In genomic region chr16:87489434-87490045, GRCh38 we compare ENCODE assay signal across 9 cellular contexts. TPM values are rescaled to one million over a fixed set of nuclear protein-coding genes. Genes with fewer than 3 reads are reported as not detected.
DNase-seq lines count a peak whose midpoint lies in the region; ATAC-seq and TF ChIP-seq lines count a peak whose summit lies in the region.
"Had no signal": no experiment of that assay in that cellular context is flagged by ENCODE, and none has a peak within 500 bp of the region (broad histone marks: within the 10 kb centered on the region; RNA-seq: fewer than 3 reads in every experiment).

No MANE protein-coding gene starts in this region.

- H3K9me3 ChIP-seq in IMR-90 (ENCODE audit: control insufficient read depth, insufficient read depth, low read length): no peaks in the 10 kb centered on the region

- H3K27ac Mint-ChIP-seq in dendritic cell treated with granulocyte-macrophage colony-stimulating factor and Interleukin-4, amounts not matched to agents 40 ng/mL and 50 ng/mL, for 4 days: no peak overlapping the region
- peak overlapping the region in 1 of 2 donors; percentile 30 for H3K27ac Mint-ChIP-seq in natural killer cell treated with Interleukin-12 subunit alpha and Interleukin-12 subunit beta and Interleukin-15 and Interleukin-18, amount 100 ng/mL, for 72 hours

- H3K27me3 Mint-ChIP-seq in dendritic cell treated with granulocyte-macrophage colony-stimulating factor and Interleukin-4, amounts not matched to agents 40 ng/mL and 50 ng/mL, for 4 days: peaks cover 30% of the 10 kb centered on the region
- no peaks in the 10 kb centered on the region for H3K27me3 Mint-ChIP-seq in natural killer cell treated with Interleukin-12 subunit alpha and Interleukin-12 subunit beta and Interleukin-15 and Interleukin-18, amount 100 ng/mL, for 72 hours

- peaks cover 66% of the 10 kb centered on the region for H4K20me1 ChIP-seq in IMR-90 (ENCODE audit: insufficient read depth, low read length)

- H3K36me3 ChIP-seq in IMR-90 (ENCODE audit: control insufficient read depth, insufficient read depth, low read length): peaks cover 6% of the 10 kb centered on the region; the same call in 1 of the 2 replicates

- BruUV-seq in IMR-90 (replicated peaks; lab: Mats Ljungman, UMichigan): TSS peak; percentile 33

- no peak overlapping the region for H3K4ac ChIP-seq in IMR-90 (ENCODE audit: low read depth, low read length)

- H3K27ac ChIP-seq in IMR-90 (ENCODE audit: insufficient read depth, low read length): no peak overlapping the region

- in situ Hi-C loops in IMR-90 (cut with MboI; ENCODE audit: low sequenced_read_pairs): no loop called here

- H3K9ac ChIP-seq in IMR-90 (ENCODE audit: low read depth, low read length): peak overlapping the region; percentile 31; the same call in 1 of the 2 replicates

- ATAC-seq in IMR-90 (ENCODE audit: low read depth) (no peak), GM21825 (IDR thresholded peaks at IDR 0.05; ENCODE audit: unreplicated experiment) (no peak), HG02678 (IDR thresholded peaks at IDR 0.05; ENCODE audit: unreplicated experiment) (no peak)
- no peak for ATAC-seq in natural killer cell treated with Interleukin-12 subunit alpha and Interleukin-12 subunit beta and Interleukin-15 and Interleukin-18, amount 100 ng/mL, for 72 hours

- TF ChIP-seq CTCF in AG09309 (IDR thresholded peaks at IDR 0.05; ENCODE audit: control insufficient read depth, insufficient read depth, low read depth, low read length, missing control alignments): no peak
- no peak for TF ChIP-seq CTCF in IMR-90 (conservative IDR thresholded peaks at IDR 0.05; ENCODE audit: low read depth, low read length)

- H3K36me3 Mint-ChIP-seq in dendritic cell treated with granulocyte-macrophage colony-stimulating factor and Interleukin-4, amounts not matched to agents 40 ng/mL and 50 ng/mL, for 4 days (ENCODE audit: low read depth): peaks cover 20% of the 10 kb centered on the region
- H3K36me3 Mint-ChIP-seq in natural killer cell treated with Interleukin-12 subunit alpha and Interleukin-12 subunit beta and Interleukin-15 and Interleukin-18, amount 100 ng/mL, for 72 hours: no peaks in the 10 kb centered on the region

- H3K9me3 Mint-ChIP-seq in dendritic cell treated with granulocyte-macrophage colony-stimulating factor and Interleukin-4, amounts not matched to agents 40 ng/mL and 50 ng/mL, for 4 days: no peaks in the 10 kb centered on the region
- H3K9me3 Mint-ChIP-seq in natural killer cell treated with Interleukin-12 subunit alpha and Interleukin-12 subunit beta and Interleukin-15 and Interleukin-18, amount 100 ng/mL, for 72 hours: no peaks in the 10 kb centered on the region

- H3K4me1 Mint-ChIP-seq in dendritic cell treated with granulocyte-macrophage colony-stimulating factor and Interleukin-4, amounts not matched to agents 40 ng/mL and 50 ng/mL, for 4 days (ENCODE audit: low read depth): peaks cover 64% of the 10 kb centered on the region
- peaks cover 58 to 70% of the 10 kb centered on the region in 2 donors for H3K4me1 Mint-ChIP-seq in natural killer cell treated with Interleukin-12 subunit alpha and Interleukin-12 subunit beta and Interleukin-15 and Interleukin-18, amount 100 ng/mL, for 72 hours (ENCODE audit: low read depth in 2 of 2)

- H3K56ac ChIP-seq in IMR-90 (ENCODE audit: extremely low read depth, insufficient read depth, low read length): no peak overlapping the region

- POLR2A ChIA-PET in IMR-90 (lab: Charles Lee; ENCODE audit: unreplicated experiment): no interaction called here

- no peak overlapping the region for H2BK5ac ChIP-seq in IMR-90 (ENCODE audit: low read depth, low read length, poor library complexity, severe bottlenecking)

- no peak for DNase-seq in AG09309 (ENCODE audit: low read depth)
- DNase-seq in IMR-90: no peak
- no peak for DNase-seq in natural killer cell treated with Interleukin-12 subunit alpha and Interleukin-12 subunit beta and Interleukin-15 and Interleukin-18, amount 100 ng/mL, for 72 hours (ENCODE audit: low spot score)
- DNase-seq in OCI-M2 (lab: John Stamatoyannopoulos, UW; ENCODE audit: unreplicated experiment): no peak
- DNase-seq in cortex of kidney (lab: John Stamatoyannopoulos, UW): no peak
- DNase-seq: NCI-H524 treated with DMSO at 0.1 percent for 48 hours had no signal

- no peak overlapping the region for H3K18ac ChIP-seq in IMR-90 (ENCODE audit: low read depth, low read length)

- H3K4me3 Mint-ChIP-seq in dendritic cell treated with granulocyte-macrophage colony-stimulating factor and Interleukin-4, amounts not matched to agents 40 ng/mL and 50 ng/mL, for 4 days: peak overlapping the region; percentile 80
- peak overlapping the region; percentile 88 for H3K4me3 Mint-ChIP-seq in natural killer cell treated with Interleukin-12 subunit alpha and Interleukin-12 subunit beta and Interleukin-15 and Interleukin-18, amount 100 ng/mL, for 72 hours

- H3K14ac ChIP-seq in IMR-90 (replicated peaks; ENCODE audit: low read depth, low read length): no peak overlapping the region

- no peak overlapping the region for H4K5ac ChIP-seq in IMR-90 (ENCODE audit: low read depth, low read length)

- no peak overlapping the region for H2BK15ac ChIP-seq in IMR-90 (ENCODE audit: low read depth, low read length)

- no peak overlapping the region for H2AK9ac ChIP-seq in IMR-90 (replicated peaks; ENCODE audit: low read depth, low read length, poor library complexity)

- H4K91ac ChIP-seq in IMR-90 (ENCODE audit: insufficient read depth, low read depth, low read length): no peak overlapping the region

- TF ChIP-seq POLR2A in IMR-90 (IDR thresholded peaks at IDR 0.05; ENCODE audit: low read depth, low read length): no peak

- CTCF ChIA-PET in IMR-90 (lab: Yijun Ruan, JAX): interaction anchor here (0.5 to 1.0 kb wide), 2 partner anchors 47 to 51 kb away, joined by 3 to 5 read pairs; no protein-coding TSS in a partner anchor

- intact Hi-C loops in IMR-90 (cut with micrococcal nuclease): loop anchor here (5.0 kb wide), 1 partner anchor 42 kb away; no protein-coding TSS in a partner anchor
- intact Hi-C loops in dendritic cell treated with granulocyte-macrophage colony-stimulating factor and Interleukin-4, amounts not matched to agents 40 ng/mL and 50 ng/mL, for 4 days (cut with micrococcal nuclease): no loop called here

- peak overlapping the region; percentile 30; the same call in 1 of the 2 replicates for H2AK5ac ChIP-seq in IMR-90 (ENCODE audit: low read depth, low read length)

- no peak overlapping the region for H2AFZ ChIP-seq in IMR-90 (replicated peaks; ENCODE audit: low read length, poor library complexity)

- peak overlapping the region; percentile 94 for H3K4me2 ChIP-seq in IMR-90 (ENCODE audit: low read depth, low read length)

- H4K8ac ChIP-seq in IMR-90 (ENCODE audit: low read depth in 2 of 2, low read length in 2 of 2): no peak overlapping the region

- peaks cover 24 to 61% of the 10 kb centered on the region in 2 experiments for H3K79me1 ChIP-seq in IMR-90 (ENCODE audit: low read depth in 1 of 2, low read length in 2 of 2)

- no peak overlapping the region for H2BK120ac ChIP-seq in IMR-90 (ENCODE audit: low read depth, low read length)

- dilution Hi-C loops in IMR-90 (cut with HindIII; ENCODE audit: low sequenced_read_pairs, unreplicated experiment): no loop called here

- peak overlapping the region; percentile 59; the same call in 1 of the 2 replicates for H3K4me3 ChIP-seq in AG09309 (ENCODE audit: control insufficient read depth, low read depth, low read length)
- H3K4me3 ChIP-seq in IMR-90 (ENCODE audit: insufficient read depth, low read depth, low read length): peak overlapping the region; percentile 14; the same call in 1 of the 2 replicates

- peaks cover 23% of the 10 kb centered on the region for H3K4me1 ChIP-seq in IMR-90 (ENCODE audit: control insufficient read depth, insufficient read depth, low read length)

- no CpG with 5 or more reads among the region's 6 CpGs for WGBS in IMR-90 (ENCODE audit: extremely low coverage in 2 of 2, insufficient read length in 1 of 2), 2 experiments

- no peaks in the 10 kb centered on the region for H3K27me3 ChIP-seq in IMR-90 (ENCODE audit: control insufficient read depth, insufficient read depth, low read length)

- no peak overlapping the region for H2BK20ac ChIP-seq in IMR-90 (ENCODE audit: low read depth, low read length)

- peaks cover 10% of the 10 kb centered on the region for H3K9me1 ChIP-seq in IMR-90 (ENCODE audit: insufficient read depth, low read length)

- TF ChIP-seq RAD21 in IMR-90 (IDR thresholded peaks at IDR 0.05; ENCODE audit: low read length): no peak

- peak overlapping the region; percentile 5; the same call in 1 of the 2 replicates for H3K23ac ChIP-seq in IMR-90 (ENCODE audit: low read depth, low read length)

TF ChIP-seq in IMR-90, 13 proteins besides CTCF, POLR2A, EP300 and RAD21 (continues in another document):
- TF ChIP-seq FOS (IDR thresholded peaks at IDR 0.05; ENCODE audit: low read depth, low read length) (no peak), SMC3 (IDR thresholded peaks at IDR 0.05; ENCODE audit: low read depth, low read length) (no peak), CHD1 (IDR thresholded peaks at IDR 0.05; ENCODE audit: low read depth, low read length) (no peak), MAFK (IDR thresholded peaks at IDR 0.05; ENCODE audit: low read depth, low read length) (no peak), USF2 (IDR thresholded peaks at IDR 0.05; ENCODE audit: low read depth, low read length) (no peak), NFE2L2 (IDR thresholded peaks at IDR 0.05; ENCODE audit: low read depth, low read length) (no peak), RCOR1 (IDR thresholded peaks at IDR 0.05; ENCODE audit: insufficient replicate concordance, low read length) (no peak), MXI1 (IDR thresholded peaks at IDR 0.05; ENCODE audit: borderline replicate concordance, low read depth, low read length) (no peak), MAZ (IDR thresholded peaks at IDR 0.05; ENCODE audit: borderline replicate concordance, low read depth, low read length) (no peak), RFX5 (IDR thresholded peaks at IDR 0.05; ENCODE audit: low read depth, low read length) (no peak)

RNA-seq across cellular contexts. Expression of gene ZCCHC14, which starts 3.3 kb away (rescaled TPM):
- total RNA-seq in IMR-90 (2012; rRNA removed): 2.5 and 2.8 TPM in 2 replicates
- 5.3 and 7.4 TPM in 2 replicates for polyA plus RNA-seq in IMR-90 (2012; rRNA removed)
- polyA plus RNA-seq in IMR-90 (2012; cell fraction: cytosol; rRNA removed): 3.1 and 5.0 TPM in 2 replicates
- polyA plus RNA-seq in IMR-90 (2012; cell fraction: nucleus; rRNA removed; ENCODE audit: low replicate concordance): 18.4 and 27.2 TPM in 2 replicates
- total RNA-seq in natural killer cell treated with Interleukin-12 subunit alpha and Interleukin-12 subunit beta and Interleukin-15 and Interleukin-18, amount 100 ng/mL, for 72 hours: 10 to 100 TPM; 15.7 to 15.9 TPM
